16 cellular contexts compared by ENCODE assay signal in genomic region chr15:58037902-58038301, GRCh38. TPM values are rescaled to one million over a fixed set of nuclear protein-coding genes. Genes with fewer than 3 reads are reported as not detected.
DNase-seq lines count a peak whose midpoint lies in the region; ATAC-seq and TF ChIP-seq lines count a peak whose summit lies in the region.
"Had no signal": no experiment of that assay in that cellular context is flagged by ENCODE, and none has a peak within 500 bp of the region (broad histone marks: within the 10 kb centered on the region; RNA-seq: fewer than 3 reads in every experiment).

No MANE protein-coding gene starts in this region.

- H3K4me1 ChIP-seq in left ventricle myocardium inferior (peaks cover 24% of the 10 kb centered on the region), hepatocyte (ENCODE audit: insufficient read depth) (peaks cover 25% of the 10 kb centered on the region), urinary bladder (ENCODE audit: insufficient read depth) (no peaks in the 10 kb centered on the region), adrenal gland (replicated peaks in 1 of 2) (peaks cover 0 to 5% of the 10 kb centered on the region in 2 donors)
- H3K4me1 ChIP-seq: BE2C had no signal

- WGBS in hepatocyte (ENCODE audit: low lambda C conversion rate, missing lambda C conversion rate): 19% methylated on average over 2 of the region's 2 CpGs
- whole genome bisulfite sequencing in urinary bladder: 17% methylated on average over 2 of the region's 2 CpGs
- WGBS in adrenal gland, 4 donors: 16 to 38% (median 31%) methylated on average over 2 of the region's 2 CpGs

- H3K27me3 ChIP-seq in left ventricle myocardium inferior (ENCODE audit: low read depth): no peaks in the 10 kb centered on the region
- H3K27me3 ChIP-seq in hepatocyte: no peaks in the 10 kb centered on the region
- H3K27me3 ChIP-seq in adrenal gland: peaks cover 4% of the 10 kb centered on the region
- H3K27me3 ChIP-seq: BE2C, SJCRH30 had no signal

- no peak for TF ChIP-seq POLR2A in adrenal gland (IDR thresholded peaks at IDR 0.05)

- H3K9me2 ChIP-seq in hepatocyte (replicated peaks; ENCODE audit: insufficient read depth): no peaks in the 10 kb centered on the region

- intact Hi-C loops in left ventricle myocardium inferior (cut with micrococcal nuclease): no loop called here
- intact Hi-C loops in cardiac septum (cut with DNase I): no loop called here
- intact Hi-C loops in adrenal gland (cut with DNase I): no loop called here

- no peak overlapping the region for H3K4me3 ChIP-seq in left ventricle myocardium inferior
- H3K4me3 ChIP-seq in hepatocyte: no peak overlapping the region
- no peak overlapping the region for H3K4me3 ChIP-seq in urinary bladder (ENCODE audit: low read depth, low read length)
- no peak overlapping the region for H3K4me3 ChIP-seq in adrenal gland
- H3K4me3 ChIP-seq: HAP-1, SJCRH30 had no signal

- ATAC-seq in GM21528 (IDR thresholded peaks at IDR 0.05; ENCODE audit: low FRiP score, unreplicated experiment) (no peak), GM21390 (IDR thresholded peaks at IDR 0.05; ENCODE audit: unreplicated experiment) (no peak)

- TF ChIP-seq CTCF in left ventricle myocardium inferior (IDR thresholded peaks at IDR 0.05; ENCODE audit: borderline replicate concordance) (no peak), hepatocyte (IDR thresholded peaks at IDR 0.05; ENCODE audit: poor library complexity) (no peak), adrenal gland (IDR thresholded peaks at IDR 0.05) (no peak)

- H4K20me1 ChIP-seq in hepatocyte (ENCODE audit: insufficient read depth, poor library complexity, severe bottlenecking): no peaks in the 10 kb centered on the region

- no peaks in the 10 kb centered on the region for H3K79me2 ChIP-seq in hepatocyte

- DNase-seq in left ventricle myocardium inferior: no peak
- no peak for DNase-seq in cardiac septum (ENCODE audit: low spot score)
- peak; percentile 27 for DNase-seq in amniotic epithelial cell (ENCODE audit: low read depth)
- no peak for DNase-seq in hepatocyte (ENCODE audit: low spot score)
- no peak for DNase-seq in adrenal gland
- DNase-seq: BE2C; CD4-positive, alpha-beta memory T cell; DND-41; KBM-7; RPMI8226 had no signal

- H3K4me2 ChIP-seq in hepatocyte: peak overlapping the region; percentile 38

- H3K27ac ChIP-seq in left ventricle myocardium inferior (replicated peaks) (peak overlapping the region; percentile 46), hepatocyte (peak overlapping the region; percentile 21), urinary bladder (ENCODE audit: low read depth) (peak overlapping the region; percentile 2), adrenal gland (no peak overlapping the region)
- H3K27ac ChIP-seq: SJCRH30 had no signal

- H3K9me3 ChIP-seq in left ventricle myocardium inferior (replicated peaks) (no peaks in the 10 kb centered on the region), hepatocyte (ENCODE audit: low read depth) (no peaks in the 10 kb centered on the region), adrenal gland (replicated peaks in 1 of 3) (no peaks in the 10 kb centered on the region)
- H3K9me3 ChIP-seq: BE2C, HAP-1, SJCRH30 had no signal

- no peaks in the 10 kb centered on the region for H3K36me3 ChIP-seq in left ventricle myocardium inferior
- no peaks in the 10 kb centered on the region for H3K36me3 ChIP-seq in hepatocyte (replicated peaks; ENCODE audit: insufficient read depth, low read depth)
- H3K36me3 ChIP-seq in urinary bladder (ENCODE audit: insufficient read depth): no peaks in the 10 kb centered on the region
- H3K36me3 ChIP-seq in adrenal gland (replicated peaks in 1 of 2): no peaks in the 10 kb centered on the region
- H3K36me3 ChIP-seq: BE2C, HAP-1, SJCRH30 had no signal

- H2AFZ ChIP-seq in hepatocyte: no peak overlapping the region

RNA-seq across cellular contexts. Expression of gene ALDH1A2, which starts 27.6 kb away (rescaled TPM):
- total RNA-seq in left ventricle myocardium inferior (14.0 TPM), cardiac septum (22.9 TPM), hepatocyte (5.3 and 7.3 TPM in 2 replicates), urinary bladder (36.0 TPM), adrenal gland (10 to 100 TPM in 4 of 8 donors, 1 to 10 TPM in 4; 2.1 to 26.1 (median 9.6) TPM)
- polyA plus RNA-seq in hepatocyte (3.0 and 7.2 TPM in 2 replicates), urinary bladder (3.6 TPM), adrenal gland (1 to 10 TPM; 1.8 to 8.5 (median 5.5) TPM)
- total RNA-seq: G401 had no signal
- polyA plus RNA-seq: CD4-positive, alpha-beta memory T cell had no signal

Comparison
In these comparisons a context has a peak if more than half of its experiments do, and no peak if none do; other contexts are left out.
1. H3K27ac ChIP-seq: peak in left ventricle myocardium inferior (single experiment), hepatocyte (single experiment) and urinary bladder (single experiment); none in adrenal gland (0 of 5).